ENCODE assay signal across 18 cellular contexts in the genomic region with DNA sequence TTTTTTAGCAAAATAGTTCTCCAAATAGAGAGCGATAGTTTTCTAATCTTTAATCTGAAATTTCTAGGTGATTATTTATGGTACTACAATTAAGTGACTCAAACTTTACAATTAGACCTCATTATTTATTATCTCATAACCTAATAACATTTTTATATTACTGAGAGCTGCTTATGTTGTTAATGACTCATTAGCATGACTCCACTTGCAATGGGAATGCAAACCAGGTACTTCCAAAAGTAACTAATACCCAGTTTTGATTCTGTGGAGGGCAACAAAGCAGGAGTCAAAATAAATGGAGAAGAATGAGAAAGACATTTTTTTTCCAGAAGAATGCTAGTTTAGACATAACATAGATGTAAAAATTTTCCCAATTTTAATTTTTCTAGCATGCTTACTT.
"Had no signal": no experiment of that assay in that cellular context is flagged by ENCODE, and none has a peak within 500 bp of the region (broad histone marks: within the 10 kb centered on the region; RNA-seq: fewer than 3 reads in every experiment).

No MANE protein-coding gene starts in this region.

- H3K27ac ChIP-seq: colonic mucosa, esophagus muscularis mucosa, gastrocnemius medialis, heart right ventricle, left lung, lower lobe of right lung had no signal

- H3K4me1 ChIP-seq: colonic mucosa, esophagus muscularis mucosa, gastrocnemius medialis, left lung, lower lobe of right lung had no signal

- H3K27me3 ChIP-seq: colonic mucosa, esophagus muscularis mucosa, gastrocnemius medialis, heart right ventricle, left lung had no signal

- DNase-seq: colonic mucosa; cortex of kidney; effector CD8-positive, alpha-beta T cell; effector memory CD8-positive, alpha-beta T cell; endodermal cell; foreskin melanocyte; gastrocnemius medialis; glutamatergic neuron; head of caudate nucleus; heart right ventricle; hippocampal formation; left cardiac atrium; left lung; left ventricle myocardium superior; lower lobe of right lung; mesendoderm; midbrain had no signal

- H3K9me3 ChIP-seq: colonic mucosa, esophagus muscularis mucosa, gastrocnemius medialis, left lung, lower lobe of right lung had no signal

- H3K4me3 ChIP-seq: colonic mucosa, esophagus muscularis mucosa, gastrocnemius medialis, heart right ventricle, left lung, lower lobe of right lung had no signal

- H3K36me3 ChIP-seq: colonic mucosa, esophagus muscularis mucosa, gastrocnemius medialis, heart right ventricle, left lung, lower lobe of right lung had no signal
